24 cellular contexts compared by ENCODE assay signal in the genomic region with DNA sequence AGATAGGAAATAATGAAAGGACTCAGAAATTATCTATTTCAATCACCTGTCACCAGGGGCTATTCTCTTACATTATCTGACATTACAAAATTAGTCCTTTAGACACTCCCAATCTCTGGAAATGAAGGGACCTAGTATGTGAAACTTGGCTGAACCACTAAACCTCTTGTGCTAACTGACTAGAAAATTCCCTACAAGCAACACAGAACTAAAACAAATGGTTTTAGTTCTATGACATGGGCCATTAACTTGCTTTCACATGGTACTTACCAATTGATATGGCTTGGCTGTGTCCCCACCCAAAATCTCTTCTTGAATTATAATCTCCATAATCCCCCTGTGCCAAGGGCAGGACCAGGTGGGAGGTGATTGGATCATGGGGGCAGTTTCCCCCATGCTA. TPM values are rescaled to one million over a fixed set of nuclear protein-coding genes. Genes with fewer than 3 reads are reported as not detected.
DNase-seq lines count a peak whose midpoint lies in the region; ATAC-seq lines count a peak whose summit lies in the region.
"Had no signal": no experiment of that assay in that cellular context is flagged by ENCODE, and none has a peak within 500 bp of the region (broad histone marks: within the 10 kb centered on the region; RNA-seq: fewer than 3 reads in every experiment).

No MANE protein-coding gene starts in this region.

- peaks cover 61% of the 10 kb centered on the region for H3K4me1 Mint-ChIP-seq in activated naive CD4-positive, alpha-beta T cell treated with anti-CD3 and anti-CD28 coated beads, Interleukin-2, amount 50 U/mL, for 24 hours
- H3K4me1 Mint-ChIP-seq in activated T-helper 2 cell treated with anti-CD3 and anti-CD28 coated beads, Interferon-gamma antibody, Interleukin-2, Interleukin-4, amounts not matched to agents 10 μg/mL and 5 μg/mL and 100 μg/mL, durations not matched to agents 14 hours and 24 hours and 36 hours (ENCODE audit: low read depth): peaks cover 38% of the 10 kb centered on the region

- no peak for DNase-seq in activated naive CD4-positive, alpha-beta T cell treated with Interleukin-2 at 50 U/mL for 16 hours
- DNase-seq in activated T-helper 2 cell treated with anti-CD3 and anti-CD28 coated beads, Interferon-gamma antibody, Interleukin-2, Interleukin-4, amounts not matched to agents 10 μg/mL and 5 μg/mL and 100 μg/mL, durations not matched to agents 14 hours and 24 hours and 36 hours (ENCODE audit: low spot score): no peak
- DNase-seq in renal cortical epithelial cell (ENCODE audit: low read depth) (peak; percentile 86), head of caudate nucleus (no peak), posterior cingulate gyrus (no peak)
- DNase-seq: activated B cell treated with CpG ODN at 0.5 μM for 24 hours; activated T-cell treated with anti-CD3 and anti-CD28 coated beads, Interleukin-2, amount 50 U/mL, for 48 hours; CD4-positive, CD25-positive, alpha-beta regulatory T cell; cerebellar nuclear complex; effector CD4-positive, alpha-beta T cell; foreskin melanocyte; hypothalamus; Kasumi-1; lower lobe of right lung; NCI-H1105 treated with DMSO at 0.1 percent for 48 hours; NCI-H2081 treated with DMSO at 0.1 percent for 48 hours; NCI-H510A; stimulated activated CD4-positive, alpha-beta T cell treated with anti-CD3 and anti-CD28 coated beads, Interleukin-2, amount 100 ng/mL, for 48 hours; stimulated activated naive CD4-positive, alpha-beta T cell treated with Interleukin-2 at 50 U/mL for 16 hours; tibial artery had no signal

- peaks cover 17% of the 10 kb centered on the region for H3K9me3 Mint-ChIP-seq in activated naive CD4-positive, alpha-beta T cell treated with anti-CD3 and anti-CD28 coated beads, Interleukin-2, amount 50 U/mL, for 24 hours
- H3K9me3 Mint-ChIP-seq in activated T-helper 2 cell treated with anti-CD3 and anti-CD28 coated beads, Interferon-gamma antibody, Interleukin-2, Interleukin-4, amounts not matched to agents 10 μg/mL and 5 μg/mL and 100 μg/mL, durations not matched to agents 14 hours and 24 hours and 36 hours: peaks cover 28% of the 10 kb centered on the region
- H3K9me3 Mint-ChIP-seq: activated B cell treated with CpG ODN at 0.5 μM for 24 hours had no signal

- H3K27me3 Mint-ChIP-seq in activated naive CD4-positive, alpha-beta T cell treated with anti-CD3 and anti-CD28 coated beads, Interleukin-2, amount 50 U/mL, for 24 hours: no peaks in the 10 kb centered on the region
- H3K27me3 Mint-ChIP-seq in activated T-helper 2 cell treated with anti-CD3 and anti-CD28 coated beads, Interferon-gamma antibody, Interleukin-2, Interleukin-4, amounts not matched to agents 10 μg/mL and 5 μg/mL and 100 μg/mL, durations not matched to agents 14 hours and 24 hours and 36 hours (ENCODE audit: low read depth): no peaks in the 10 kb centered on the region
- H3K27me3 Mint-ChIP-seq: activated B cell treated with CpG ODN at 0.5 μM for 24 hours; activated naive CD8-positive, alpha-beta T cell; CD4-positive, CD25-positive, alpha-beta regulatory T cell had no signal

- intact Hi-C loops in activated T-helper 2 cell treated with anti-CD3 and anti-CD28 coated beads, Interferon-gamma antibody, Interleukin-2, Interleukin-4, amounts not matched to agents 10 μg/mL and 5 μg/mL and 100 μg/mL, durations not matched to agents 14 hours and 24 hours and 36 hours (cut with micrococcal nuclease): no loop called here
- intact Hi-C loops in head of caudate nucleus (cut with DNase I) (no loop called here), posterior cingulate gyrus (cut with DNase I) (no loop called here)

- no peak overlapping the region for H3K4me3 Mint-ChIP-seq in activated naive CD4-positive, alpha-beta T cell treated with anti-CD3 and anti-CD28 coated beads, Interleukin-2, amount 50 U/mL, for 24 hours
- H3K4me3 Mint-ChIP-seq in activated T-helper 2 cell treated with anti-CD3 and anti-CD28 coated beads, Interferon-gamma antibody, Interleukin-2, Interleukin-4, amounts not matched to agents 10 μg/mL and 5 μg/mL and 100 μg/mL, durations not matched to agents 14 hours and 24 hours and 36 hours (ENCODE audit: low read depth): no peak overlapping the region
- H3K4me3 Mint-ChIP-seq: activated B cell treated with CpG ODN at 0.5 μM for 24 hours; activated naive CD8-positive, alpha-beta T cell; CD4-positive, CD25-positive, alpha-beta regulatory T cell had no signal

- ATAC-seq in GM19463 (IDR thresholded peaks at IDR 0.05; ENCODE audit: unreplicated experiment) (peak; percentile 29), HG02571 (IDR thresholded peaks at IDR 0.05; ENCODE audit: unreplicated experiment) (no peak)
- ATAC-seq: lower lobe of right lung had no signal

- H3K27ac Mint-ChIP-seq in activated naive CD4-positive, alpha-beta T cell treated with anti-CD3 and anti-CD28 coated beads, Interleukin-2, amount 50 U/mL, for 24 hours: peak overlapping the region; percentile 52
- peak overlapping the region; percentile 38 for H3K27ac Mint-ChIP-seq in activated T-helper 2 cell treated with anti-CD3 and anti-CD28 coated beads, Interferon-gamma antibody, Interleukin-2, Interleukin-4, amounts not matched to agents 10 μg/mL and 5 μg/mL and 100 μg/mL, durations not matched to agents 14 hours and 24 hours and 36 hours

- peaks cover 18% of the 10 kb centered on the region for H3K36me3 Mint-ChIP-seq in activated naive CD4-positive, alpha-beta T cell treated with anti-CD3 and anti-CD28 coated beads, Interleukin-2, amount 50 U/mL, for 24 hours
- H3K36me3 Mint-ChIP-seq in activated T-helper 2 cell treated with anti-CD3 and anti-CD28 coated beads, Interferon-gamma antibody, Interleukin-2, Interleukin-4, amounts not matched to agents 10 μg/mL and 5 μg/mL and 100 μg/mL, durations not matched to agents 14 hours and 24 hours and 36 hours (ENCODE audit: low read depth): peaks cover 30% of the 10 kb centered on the region
- H3K36me3 Mint-ChIP-seq: CD4-positive, CD25-positive, alpha-beta regulatory T cell had no signal

RNA-seq across cellular contexts. Expression of gene SERPINE2, which starts 16.6 kb away (rescaled TPM):
- total RNA-seq in activated T-helper 2 cell treated with anti-CD3 and anti-CD28 coated beads, Interferon-gamma antibody, Interleukin-2, Interleukin-4, amounts not matched to agents 10 μg/mL and 5 μg/mL and 100 μg/mL, durations not matched to agents 14 hours and 24 hours and 36 hours: 18.3 and 19.2 TPM in 2 replicates
- total RNA-seq in renal cortical epithelial cell: 107 and 207 TPM in 2 replicates
